17 cellular contexts compared by ENCODE assay signal in the genomic region with DNA sequence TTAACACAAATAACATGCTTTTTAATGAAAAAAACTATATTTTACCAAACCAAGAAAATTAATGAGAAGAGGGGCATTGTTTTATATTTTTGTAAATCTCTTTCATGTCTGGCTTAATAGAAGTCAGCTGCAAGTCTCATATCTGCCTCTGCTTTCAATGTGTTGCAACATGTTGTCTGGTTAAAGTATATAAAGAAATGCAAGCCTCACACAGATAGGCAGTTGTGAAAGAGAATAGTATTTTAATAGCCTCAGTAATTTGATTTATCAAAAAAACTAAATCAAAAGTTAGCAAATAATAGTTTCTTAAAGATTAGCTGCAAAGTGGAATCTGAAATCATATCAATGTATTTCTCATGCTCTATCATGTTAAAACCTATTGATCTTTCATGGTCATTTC.
"Had no signal": no experiment of that assay in that cellular context is flagged by ENCODE, and none has a peak within 500 bp of the region (broad histone marks: within the 10 kb centered on the region; RNA-seq: fewer than 3 reads in every experiment).

No MANE protein-coding gene starts in this region.

- H3K4me3 ChIP-seq: dorsolateral prefrontal cortex, skin epidermis, tibial nerve, vagina had no signal

- H3K27me3 ChIP-seq: dorsolateral prefrontal cortex, tibial nerve, vagina had no signal

- H3K9me3 ChIP-seq: tibial nerve, vagina had no signal

- DNase-seq: activated CD4-positive, alpha-beta T cell treated with anti-CD3 and anti-CD28 coated beads, Interleukin-2, amount 50 U/mL, for 1 hour; activated naive CD8-positive, alpha-beta T cell treated with anti-CD3 and anti-CD28 coated beads for 36 hours; aorta; dorsolateral prefrontal cortex; foreskin melanocyte; head of caudate nucleus; immature natural killer cell; nucleus accumbens; posterior cingulate gyrus; retina; stimulated activated CD4-positive, alpha-beta T cell treated with anti-CD3 and anti-CD28 coated beads, Interleukin-4, amount 100 ng/mL, for 4 hours; stimulated activated CD8-positive, alpha-beta memory T cell treated with anti-CD3 and anti-CD28 coated beads, Interleukin-4, amount 100 ng/mL, for 48 hours; stimulated activated naive CD4-positive, alpha-beta T cell treated with Interleukin-2 at 50 U/mL for 16 hours; substantia nigra had no signal

- H3K36me3 ChIP-seq: tibial nerve, vagina had no signal

- H3K27ac ChIP-seq: skin epidermis, tibial nerve, vagina had no signal
